1 cellular context compared by ENCODE assay signal in genomic region chr20:16007978-16008377, GRCh38.
TF ChIP-seq lines count a peak whose summit lies in the region.

No MANE protein-coding gene starts in this region.

TF ChIP-seq in GM23338, 12 proteins besides CTCF, POLR2A, EP300 and RAD21 (continued from another document):
- TF ChIP-seq ETS1 (IDR thresholded peaks at IDR 0.05), result no peak
